ENCODE assay signal across 1 cellular context in genomic region chr16:82169861-82170845, GRCh38.
TF ChIP-seq lines count a peak whose summit lies in the region.

Gene MPHOSPH6 (minus strand): TSS chr16:82170224. CDS start chr16:82170175, 49 bp downstream.

TF ChIP-seq in WTC11, 78 proteins besides CTCF, POLR2A, EP300 and RAD21 (continued from another document and continues in another):
- TF ChIP-seq E2F5 (CRISPR knock-in tag; IDR thresholded peaks at IDR 0.05) (peak; percentile 88), ZNF263 (CRISPR knock-in tag; IDR thresholded peaks at IDR 0.05; ENCODE audit: low read depth) (no peak), TP53 (CRISPR knock-in tag; IDR thresholded peaks at IDR 0.05) (peak; percentile 31; the same call in 1 of the 2 replicates), ATF3 (CRISPR knock-in tag; conservative IDR thresholded peaks at IDR 0.05) (no peak), FOXJ3 (CRISPR knock-in tag; IDR thresholded peaks at IDR 0.05; ENCODE audit: borderline replicate concordance) (no peak), ZNF219 (CRISPR knock-in tag; IDR thresholded peaks at IDR 0.05; ENCODE audit: borderline replicate concordance) (no peak; the same call in 1 of the 2 replicates), ZNF317 (CRISPR knock-in tag; IDR thresholded peaks at IDR 0.05; ENCODE audit: borderline replicate concordance, low read depth) (no peak; the same call in 1 of the 2 replicates), ZNF138 (CRISPR knock-in tag; conservative IDR thresholded peaks at IDR 0.05) (0 out of 2 replicates have a peak, but pooled peaks have one; percentile 37), SP1 (CRISPR knock-in tag; conservative IDR thresholded peaks at IDR 0.05) (peak; percentile 82), RELA (CRISPR knock-in tag; IDR thresholded peaks at IDR 0.05; ENCODE audit: borderline replicate concordance) (peak; percentile 87; the same call in 1 of the 2 replicates), GRHL2 (CRISPR knock-in tag; IDR thresholded peaks at IDR 0.05; ENCODE audit: insufficient replicate concordance, severe bottlenecking) (no peak), SOX15 (CRISPR knock-in tag; IDR thresholded peaks at IDR 0.05) (no peak), E2F4 (CRISPR knock-in tag; IDR thresholded peaks at IDR 0.05; ENCODE audit: borderline replicate concordance, low read depth) (0 out of 2 replicates have a peak, but pooled peaks have one; percentile 66), ZNF512 (CRISPR knock-in tag; IDR thresholded peaks at IDR 0.05; ENCODE audit: borderline replicate concordance) (no peak), ATF2 (CRISPR knock-in tag; IDR thresholded peaks at IDR 0.05; ENCODE audit: borderline replicate concordance, low read depth) (peak; percentile 65; the same call in 1 of the 2 replicates), HMGA2 (CRISPR knock-in tag; IDR thresholded peaks at IDR 0.05) (no peak), RORB (CRISPR knock-in tag; IDR thresholded peaks at IDR 0.05) (no peak), USF1 (CRISPR knock-in tag; IDR thresholded peaks at IDR 0.05) (0 out of 2 replicates have a peak, but pooled peaks have one; percentile 27), TEAD4 (CRISPR knock-in tag; IDR thresholded peaks at IDR 0.05) (no peak; the same call in 1 of the 2 replicates), ETV6 (CRISPR knock-in tag; IDR thresholded peaks at IDR 0.05) (peak; percentile 77; the same call in 1 of the 2 replicates), GTF2I (CRISPR knock-in tag; conservative IDR thresholded peaks at IDR 0.05) (no peak), FOXP1 (CRISPR knock-in tag; IDR thresholded peaks at IDR 0.05; ENCODE audit: borderline replicate concordance) (peak; percentile 90; the same call in 1 of the 2 replicates), ATF6 (CRISPR knock-in tag; IDR thresholded peaks at IDR 0.05) (0 out of 2 replicates have a peak, but pooled peaks have one; percentile 37), NFYB (CRISPR knock-in tag; conservative IDR thresholded peaks at IDR 0.05; ENCODE audit: low read depth) (no peak), NFE2L1 (CRISPR knock-in tag; IDR thresholded peaks at IDR 0.05) (peak; percentile 61; the same call in 1 of the 2 replicates), ZBTB43 (CRISPR knock-in tag; IDR thresholded peaks at IDR 0.05) (no peak; the same call in 1 of the 2 replicates), NR2C2 (CRISPR knock-in tag; IDR thresholded peaks at IDR 0.05) (peak; percentile 49; the same call in 1 of the 2 replicates), USF2 (CRISPR knock-in tag; IDR thresholded peaks at IDR 0.05) (peak; percentile 24; the same call in 1 of the 2 replicates), SMAD3 (CRISPR knock-in tag; IDR thresholded peaks at IDR 0.05; ENCODE audit: borderline replicate concordance) (no peak), ZNF232 (CRISPR knock-in tag; IDR thresholded peaks at IDR 0.05) (no peak), TCF7 (CRISPR knock-in tag; IDR thresholded peaks at IDR 0.05; ENCODE audit: low read depth) (peak; percentile 44; the same call in 1 of the 2 replicates), ZNF671 (CRISPR knock-in tag; IDR thresholded peaks at IDR 0.05) (no peak), ZNF425 (CRISPR knock-in tag; conservative IDR thresholded peaks at IDR 0.05) (no peak), ELF4 (CRISPR knock-in tag; IDR thresholded peaks at IDR 0.05; ENCODE audit: low read depth) (0 out of 2 replicates have a peak, but pooled peaks have one; percentile 50), SMAD4 (CRISPR knock-in tag; IDR thresholded peaks at IDR 0.05) (no peak), ZMAT4 (CRISPR knock-in tag; IDR thresholded peaks at IDR 0.05) (no peak), ZBTB21 (CRISPR knock-in tag; IDR thresholded peaks at IDR 0.05; ENCODE audit: borderline replicate concordance) (peak; percentile 86), ZNF281 (CRISPR knock-in tag; IDR thresholded peaks at IDR 0.05) (peak; percentile 77; the same call in 1 of the 2 replicates), ZSCAN18 (CRISPR knock-in tag; IDR thresholded peaks at IDR 0.05) (no peak), TEAD1 (CRISPR knock-in tag; IDR thresholded peaks at IDR 0.05) (peak; percentile 77; the same call in 1 of the 2 replicates), OVOL2 (CRISPR knock-in tag; IDR thresholded peaks at IDR 0.05; ENCODE audit: borderline replicate concordance) (no peak)
